Comparison of ENCODE assay signal across 20 cellular contexts in the genomic region with DNA sequence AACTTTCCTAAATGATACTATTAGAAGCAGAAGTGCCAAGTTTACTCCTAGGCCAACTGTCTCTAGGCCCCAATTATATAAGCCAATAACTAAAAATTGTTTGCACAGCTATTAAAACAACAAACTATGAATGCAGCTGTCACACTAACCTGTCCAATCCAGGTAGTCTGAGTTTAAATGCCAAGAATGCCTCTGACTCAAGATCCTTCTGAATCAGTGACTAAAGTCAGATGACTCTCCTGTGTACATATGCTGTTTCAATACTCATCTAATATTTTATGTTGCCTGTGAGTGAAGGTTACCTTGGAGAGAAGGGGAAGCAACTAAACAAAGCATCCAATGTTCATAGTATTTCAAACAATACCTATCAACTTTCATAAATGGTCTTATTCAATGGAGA.
DNase-seq lines count a peak whose midpoint lies in the region; ATAC-seq and TF ChIP-seq lines count a peak whose summit lies in the region.
"Had no signal": no experiment of that assay in that cellular context is flagged by ENCODE, and none has a peak within 500 bp of the region (broad histone marks: within the 10 kb centered on the region; RNA-seq: fewer than 3 reads in every experiment).

No MANE protein-coding gene starts in this region.

- intact Hi-C loops in CD4-positive, alpha-beta memory T cell (cut with micrococcal nuclease): no loop called here

- no peaks in the 10 kb centered on the region for H3K4me1 Mint-ChIP-seq in CD4-positive, alpha-beta memory T cell

- H3K9me3 ChIP-seq in CD4-positive, alpha-beta memory T cell (ENCODE audit: control insufficient read depth in 1 of 2, low read length in 2 of 2): no peaks in the 10 kb centered on the region
- H3K9me3 ChIP-seq: MG63, SJSA1 had no signal

- no peak for TF ChIP-seq CTCF in 22Rv1 (IDR thresholded peaks at IDR 0.05)

- no peaks in the 10 kb centered on the region for H3K27me3 ChIP-seq in CD4-positive, alpha-beta memory T cell (ENCODE audit: insufficient read depth, low read length)
- H3K27me3 ChIP-seq: MG63, SJSA1 had no signal

- POLR2A ChIA-PET in CD4-positive, alpha-beta memory T cell (lab: Charles Lee; ENCODE audit: partially characterized antibody): no interaction called here

- H3K9me3 Mint-ChIP-seq in CD4-positive, alpha-beta memory T cell: no peaks in the 10 kb centered on the region
- H3K9me3 Mint-ChIP-seq: CD8-positive, alpha-beta T cell had no signal

- H3K27me3 Mint-ChIP-seq in CD4-positive, alpha-beta memory T cell: no peaks in the 10 kb centered on the region

- H3K36me3 Mint-ChIP-seq in CD4-positive, alpha-beta memory T cell: no peaks in the 10 kb centered on the region
- H3K36me3 Mint-ChIP-seq: CD8-positive, alpha-beta T cell had no signal

- no peaks in the 10 kb centered on the region for H3K4me1 ChIP-seq in CD4-positive, alpha-beta memory T cell (ENCODE audit: insufficient read depth, low read length)
- H3K4me1 ChIP-seq: SJSA1 had no signal

- DNase-seq in DMS53 (lab: John Stamatoyannopoulos, UW) (peak; percentile 77), RKO (ENCODE audit: low spot score) (peak; percentile 3), epithelial cell of prostate (ENCODE audit: low read depth, low spot score) (peak; percentile 70), NCI-H187 (lab: John Stamatoyannopoulos, UW) (no peak), NCI-H748 treated with DMSO at 0.1 percent for 48 hours (lab: John Stamatoyannopoulos, UW) (no peak)
- DNase-seq in CD4-positive, alpha-beta memory T cell: no peak
- DNase-seq: Calu3; CD8-positive, alpha-beta T cell; DMS79; Karpas-422; MG63; NCI-H1417 treated with DMSO at 0.1 percent for 48 hours; NCI-H2029 treated with DMSO at 0.1 percent for 48 hours; NCI-H226; NCI-H510A treated with DMSO at 0.1 percent for 48 hours; T-helper 1 cell had no signal

- no peak overlapping the region for H3K4me3 Mint-ChIP-seq in CD4-positive, alpha-beta memory T cell
- H3K4me3 Mint-ChIP-seq: CD8-positive, alpha-beta T cell had no signal

- H3K36me3 ChIP-seq in CD4-positive, alpha-beta memory T cell (ENCODE audit: insufficient read depth, low read length): no peaks in the 10 kb centered on the region
- H3K36me3 ChIP-seq: MG63, SJSA1 had no signal

- no peak for ATAC-seq in HG03439 (IDR thresholded peaks at IDR 0.05; ENCODE audit: unreplicated experiment)
- ATAC-seq: CD8-positive, alpha-beta T cell had no signal

- H3K27ac Mint-ChIP-seq in CD4-positive, alpha-beta memory T cell: no peak overlapping the region
- H3K27ac Mint-ChIP-seq: CD8-positive, alpha-beta T cell had no signal

- CTCF ChIA-PET in CD4-positive, alpha-beta memory T cell (lab: Charles Lee; ENCODE audit: partially characterized antibody): no interaction called here

- H3K4me3 ChIP-seq in CD4-positive, alpha-beta memory T cell (ENCODE audit: low read length in 2 of 2): no peak overlapping the region
- H3K4me3 ChIP-seq: MG63, PC-9, SJSA1 had no signal

- H3K27ac ChIP-seq in 22Rv1 (peak overlapping the region; percentile 6; the same call in 1 of the 2 replicates), epithelial cell of prostate (peak overlapping the region; percentile 14)
- H3K27ac ChIP-seq in CD4-positive, alpha-beta memory T cell (ENCODE audit: low read depth, low read length): no peak overlapping the region
- H3K27ac ChIP-seq: PC-9, SJSA1 had no signal

Comparison
In these comparisons a context has a peak if more than half of its experiments do, and no peak if none do; other contexts are left out.
1. DNase-seq: peak in DMS53 (single experiment), RKO (single experiment) and epithelial cell of prostate (single experiment); none in NCI-H187 (0 of 2), NCI-H748 treated with DMSO at 0.1 percent for 48 hours (single experiment) and CD4-positive, alpha-beta memory T cell (0 of 5).